5 cellular contexts compared by ENCODE assay signal in genomic region chr15:90647326-90647725, GRCh38.
"Had no signal": no experiment of that assay in that cellular context is flagged by ENCODE, and none has a peak within 500 bp of the region (broad histone marks: within the 10 kb centered on the region; RNA-seq: fewer than 3 reads in every experiment).

No MANE protein-coding gene starts in this region.

- H3K27me3 ChIP-seq: colonic mucosa, gastrocnemius medialis, stomach had no signal

- H3K27ac ChIP-seq: thoracic aorta had no signal

- H3K9me3 ChIP-seq: colonic mucosa, gastrocnemius medialis, stomach, thoracic aorta had no signal

- H3K27me3 Mint-ChIP-seq: T-helper 17 cell had no signal

- H3K4me3 ChIP-seq: gastrocnemius medialis, stomach, thoracic aorta had no signal

- H3K36me3 ChIP-seq: colonic mucosa had no signal
